In genomic region chr20:2919518-2920245, GRCh38 we compare ENCODE assay signal across 17 cellular contexts. TPM values are rescaled to one million over a fixed set of nuclear protein-coding genes. Genes with fewer than 3 reads are reported as not detected.
DNase-seq lines count a peak whose midpoint lies in the region; ATAC-seq, FAIRE-seq and TF ChIP-seq lines count a peak whose summit lies in the region.
"Had no signal": no experiment of that assay in that cellular context is flagged by ENCODE, and none has a peak within 500 bp of the region (broad histone marks: within the 10 kb centered on the region; RNA-seq: fewer than 3 reads in every experiment).

No MANE protein-coding gene starts in this region.

- H2AFZ ChIP-seq in HepG2 (ENCODE audit: low read length) = no peak overlapping the region

- DNase-seq in A549 (ENCODE audit: low read depth in 1 of 2, low spot score in 1 of 2) (no peak), adipocyte (ENCODE audit: low read depth) (no peak), HepG2 (ENCODE audit: low spot score) (no peak), right cardiac atrium (no peak), NCI-H2196 (lab: John Stamatoyannopoulos, UW; ENCODE audit: unreplicated experiment) (no peak), NCI-H2227 (lab: John Stamatoyannopoulos, UW; ENCODE audit: unreplicated experiment) (no peak)
- DNase-seq: activated CD8-positive, alpha-beta T cell treated with anti-CD3 and anti-CD28 coated beads, Interleukin-2, amount 10 ng/mL, durations not matched to agents 7 days and 5 days; activated T-cell treated with anti-CD3 and anti-CD28 coated beads, Interleukin-2, amount 50 U/mL, for 4 hours; central memory CD4-positive, alpha-beta T cell; NCI-H187 treated with DMSO at 0.1 percent for 48 hours; NCI-H446 treated with DMSO at 0.1 percent for 48 hours; SHP77; uterus; WERI-Rb-1 had no signal

- no peak overlapping the region for H3K27ac ChIP-seq in A549
- H3K27ac ChIP-seq in HEK293 (ENCODE audit: extremely low read depth, low read depth, low read length) = no peak overlapping the region
- no peak overlapping the region for H3K27ac ChIP-seq in HepG2 (ENCODE audit: extremely low read length, insufficient read depth, low read length)
- no peak overlapping the region for H3K27ac ChIP-seq in right cardiac atrium (ENCODE audit: low read length)
- H3K27ac ChIP-seq: uterus, WERI-Rb-1 had no signal

- no peak overlapping the region for H3K4me3 ChIP-seq in A549
- H3K4me3 ChIP-seq in HEK293 (ENCODE audit: low read depth, low read length) = no peak overlapping the region
- H3K4me3 ChIP-seq in adipocyte (ENCODE audit: low read length) = peak overlapping the region; percentile 18
- H3K4me3 ChIP-seq in HepG2 (replicated peaks in 1 of 3; ENCODE audit: insufficient read depth in 1 of 3, low read depth in 2 of 3, low read length in 3 of 3) = no peak overlapping the region
- no peak overlapping the region for H3K4me3 ChIP-seq in right cardiac atrium (ENCODE audit: low read length)
- H3K4me3 ChIP-seq: uterus had no signal

- H3K9ac ChIP-seq in adipocyte (ENCODE audit: low read length) (peak overlapping the region; percentile 43), HepG2 (ENCODE audit: insufficient read depth, low read depth, low read length) (no peak overlapping the region)

- ATAC-seq in A549 (no peak), HepG2 (peak; percentile 50; the same call in 2 of the 3 replicates), right cardiac atrium (no peak), GM18861 (IDR thresholded peaks at IDR 0.05; ENCODE audit: unreplicated experiment) (no peak)
- ATAC-seq: activated CD8-positive, alpha-beta T cell treated with anti-CD3 and anti-CD28 coated beads, Interleukin-2, amount 10 ng/mL, durations not matched to agents 7 days and 5 days; activated T-cell treated with anti-CD3 and anti-CD28 coated beads, Interleukin-2, amount 50 U/mL, for 4 hours had no signal

- H3K9me3 ChIP-seq in A549 (0 out of 3 replicates have a peak, but pooled peaks cover 5% of the 10 kb centered on the region), HEK293 (ENCODE audit: control insufficient read depth, insufficient read depth, low read depth, low read length) (no peaks in the 10 kb centered on the region; the same call in 1 of the 2 replicates), adipocyte (ENCODE audit: control insufficient read depth, low read length) (no peaks in the 10 kb centered on the region), HepG2 (ENCODE audit: low read length) (no peaks in the 10 kb centered on the region), right cardiac atrium (ENCODE audit: control insufficient read depth, low read length) (no peaks in the 10 kb centered on the region)
- H3K9me3 ChIP-seq: uterus had no signal

- TF ChIP-seq EP300 in A549 (IDR thresholded peaks at IDR 0.05) (no peak), HepG2 (IDR thresholded peaks at IDR 0.05; ENCODE audit: low read depth in 2 of 2, low read length in 2 of 2) (no peak), HepG2 (CRISPR knock-in tag; IDR thresholded peaks at IDR 0.05; ENCODE audit: borderline replicate concordance) (no peak)

- CTCF ChIA-PET in A549 (lab: Yijun Ruan, JAX) (interaction anchor here (0.6 kb wide), 1 partner anchor 298 kb away, joined by 3 read pairs; no protein-coding TSS in a partner anchor), HEK293 (lab: Yijun Ruan, JAX) (no interaction called here), HepG2 (lab: Yijun Ruan, JAX; ENCODE audit: low intra/inter-chr PET ratio, low total read pairs) (no interaction called here)

- no peak for TF ChIP-seq CTCF in A549 (IDR thresholded peaks at IDR 0.05)
- no peak for TF ChIP-seq CTCF in HEK293 (tag by site-specific recombination; IDR thresholded peaks at IDR 0.05)
- TF ChIP-seq CTCF in HepG2 (CRISPR knock-in tag; IDR thresholded peaks at IDR 0.05) = no peak

- peaks cover 22% of the 10 kb centered on the region for H3K4me1 ChIP-seq in A549
- peaks cover 11% of the 10 kb centered on the region; the same call in 1 of the 2 replicates for H3K4me1 ChIP-seq in HEK293 (ENCODE audit: control insufficient read depth, insufficient read depth, low read length)
- H3K4me1 ChIP-seq in adipocyte (ENCODE audit: control insufficient read depth, insufficient read depth, low read length) = peaks cover 17% of the 10 kb centered on the region
- H3K4me1 ChIP-seq in HepG2 (ENCODE audit: insufficient read depth, low read length) = peaks cover 30% of the 10 kb centered on the region
- no peaks in the 10 kb centered on the region for H3K4me1 ChIP-seq in right cardiac atrium (ENCODE audit: control insufficient read depth, insufficient read depth, low read length)
- H3K4me1 ChIP-seq: uterus had no signal

- H3K27me3 ChIP-seq in adipocyte (replicated peaks; ENCODE audit: control insufficient read depth, insufficient read depth, low read length) (no peaks in the 10 kb centered on the region), HepG2 (ENCODE audit: control insufficient read depth in 1 of 2, insufficient read depth in 2 of 2, low read length in 2 of 2) (no peaks in the 10 kb centered on the region), right cardiac atrium (ENCODE audit: control insufficient read depth, insufficient read depth) (no peaks in the 10 kb centered on the region)
- H3K27me3 ChIP-seq: uterus had no signal

- no peak for TF ChIP-seq RAD21 in A549 (conservative IDR thresholded peaks at IDR 0.05 in 1 of 2, IDR thresholded peaks at IDR 0.05 in 1 of 2)
- no peak for TF ChIP-seq RAD21 in HepG2 (CRISPR knock-in tag; IDR thresholded peaks at IDR 0.05)

- H3K79me2 ChIP-seq in HepG2 (ENCODE audit: insufficient read depth, low read length) = peaks cover 12% of the 10 kb centered on the region

- H3K4me2 ChIP-seq in A549 = peak overlapping the region; percentile 39
- no peak overlapping the region for H3K4me2 ChIP-seq in HepG2 (ENCODE audit: low read depth, low read length)

- H4K20me1 ChIP-seq in HepG2 (ENCODE audit: insufficient read depth, low read length) = 0 out of 2 replicates have a peak, but pooled peaks cover 6% of the 10 kb centered on the region

- in situ Hi-C loops in HepG2 (cut with HindIII; ENCODE audit: extremely low pct_ligation_motif_present, low pct_unique_long_range_greater_than_20kb) = loop anchor here (5.0 kb wide), 1 partner anchor 58 kb away; no protein-coding TSS in a partner anchor

- intact Hi-C loops in HepG2 (cut with micrococcal nuclease; ENCODE audit: unreplicated experiment) = loop anchor here (10.0 kb wide), 1 partner anchor 125 kb away; the partner anchor contains the start of genes GNRH2 and MRPS26
- intact Hi-C loops in right cardiac atrium (cut with DNase I) = no loop called here

- TF ChIP-seq POLR2A in A549 (IDR thresholded peaks at IDR 0.05; ENCODE audit: low read length) = no peak
- no peak for TF ChIP-seq POLR2A in HepG2 (IDR thresholded peaks at IDR 0.05; ENCODE audit: insufficient read depth in 1 of 2, low read depth in 2 of 2, low read length in 2 of 2)

- 67% methylated on average over 2 of the region's 2 CpGs for WGBS in A549 (ENCODE audit: missing lambda C conversion rate)
- WGBS in HepG2 (ENCODE audit: low lambda C conversion rate) = 71% methylated on average over 2 of the region's 2 CpGs
- WGBS in right cardiac atrium = 83% methylated on average over 2 of the region's 2 CpGs

- H3K36me3 ChIP-seq in HEK293 (ENCODE audit: control insufficient read depth in 2 of 2, insufficient read depth in 1 of 2, low read length in 2 of 2) (peaks cover 10 to 23% of the 10 kb centered on the region in 2 experiments; a peak in 2 of 3 replicates), adipocyte (ENCODE audit: control insufficient read depth, insufficient read depth, low read length, severe bottlenecking) (peaks cover 12% of the 10 kb centered on the region), HepG2 (replicated peaks in 1 of 2; ENCODE audit: control insufficient read depth in 1 of 2, insufficient read depth in 2 of 2, low read length in 2 of 2) (peaks cover 4 to 11% of the 10 kb centered on the region in 2 experiments; a peak in 2 of 5 replicates)
- H3K36me3 ChIP-seq: uterus had no signal

- BruUV-seq in HepG2 (replicated peaks; lab: Mats Ljungman, UMichigan) = no TSS peak

- FAIRE-seq in A549 (lab: Jason Lieb, UNC) = peak; percentile 54
- FAIRE-seq in HepG2 (lab: Jason Lieb, UNC) = no peak
- FAIRE-seq: GM18507 had no signal

- POLR2A ChIA-PET in A549 (lab: Yijun Ruan, JAX) (no interaction called here), HEK293 (lab: Yijun Ruan, JAX) (no interaction called here), HepG2 (lab: Yijun Ruan, JAX) (no interaction called here)

TF ChIP-seq in A549, 52 proteins besides CTCF, POLR2A, EP300 and RAD21 (continues in another document):
- no peak for TF ChIP-seq KDM5A (IDR thresholded peaks at IDR 0.05)

RNA-seq across cellular contexts. Expression of gene PTPRA, which starts 46.4 kb away (rescaled TPM):
- polyA plus RNA-seq in A549 (2011; rRNA removed) (74.4 and 83.2 TPM in 2 replicates), A549 (2017; fragmentation: RNase III; extraction: RNeasy Plus Mini Kit Qiagen cat#74134 plus additional on column Dnase treatment) (26.5 to 29.8 TPM (median 29.2 TPM) in 3 replicates), HepG2 (2011; rRNA removed) (107 and 127 TPM in 2 replicates), right cardiac atrium (11.8 TPM)
- 31.2 and 35.6 TPM in 2 replicates for polyA plus RNA-seq in A549 (2012; cell fraction: cytosol; rRNA removed)
- 27.9 and 32.4 TPM in 2 replicates for polyA plus RNA-seq in A549 (2012; cell fraction: nucleus; rRNA removed)
- polyA minus RNA-seq in A549 (2011; rRNA and poly(A)+ RNA removed) = 37.1 and 46.2 TPM in 2 replicates
- total RNA-seq in HepG2 (2016; rRNA removed; fragmentation: Illumina TruSeq; extraction: Trizol) (43.7 and 47.2 TPM in 2 replicates), right cardiac atrium (10 to 100 TPM; 32.6 to 37.5 (median 35.7) TPM)
- 75.0 and 92.4 TPM in 2 replicates for total RNA-seq in HepG2 (2016; cell fraction: cytosol; rRNA removed; fragmentation: Illumina TruSeq; extraction: Trizol; ENCODE audit: low read depth)
- 36.6 and 48.6 TPM in 2 replicates for total RNA-seq in HepG2 (2016; cell fraction: insoluble cytoplasmic fraction; rRNA removed; fragmentation: Illumina TruSeq; extraction: Trizol)
- total RNA-seq in HepG2 (2016; cell fraction: membrane; rRNA removed; fragmentation: Illumina TruSeq; extraction: Trizol) = 68.2 and 69.6 TPM in 2 replicates
- total RNA-seq in HepG2 (2016; cell fraction: nucleus; rRNA removed; fragmentation: Illumina TruSeq; extraction: Trizol) = 49.3 and 53.4 TPM in 2 replicates
- polyA plus RNA-seq in HepG2 (2011; cell fraction: cytosol; rRNA removed) = 69.7 and 102 TPM in 2 replicates
- polyA plus RNA-seq in HepG2 (2011; cell fraction: nucleus; rRNA removed) = 65.1 and 68.2 TPM in 2 replicates
- polyA plus RNA-seq in HepG2 (2012) = 67.3 and 73.2 TPM in 2 replicates
- 23.1 and 26.7 TPM in 2 replicates for polyA plus RNA-seq in HepG2 (2016; cell fraction: cytosol; fragmentation: Illumina TruSeq; extraction: Trizol; ENCODE audit: low read depth)
- polyA plus RNA-seq in HepG2 (2016; cell fraction: insoluble cytoplasmic fraction; fragmentation: Illumina TruSeq; extraction: Trizol; ENCODE audit: low read depth) = 56.2 and 64.8 TPM in 2 replicates
- 68.7 and 72.2 TPM in 2 replicates for polyA plus RNA-seq in HepG2 (2016; cell fraction: membrane; fragmentation: Illumina TruSeq; extraction: Trizol; ENCODE audit: low read depth)
- 100 and 102 TPM in 2 replicates for polyA plus RNA-seq in HepG2 (2016; cell fraction: nucleus; fragmentation: Illumina TruSeq; extraction: Trizol; ENCODE audit: insufficient read depth, low read depth)
- polyA minus RNA-seq in HepG2 (2011; rRNA and poly(A)+ RNA removed; ENCODE audit: low replicate concordance) = 22.9 and 71.1 TPM in 2 replicates
- polyA minus RNA-seq in HepG2 (2011; cell fraction: cytosol; rRNA and poly(A)+ RNA removed) = 48.3 and 52.0 TPM in 2 replicates
- 49.8 and 61.4 TPM in 2 replicates for polyA minus RNA-seq in HepG2 (2011; cell fraction: nucleus; rRNA and poly(A)+ RNA removed)
